8 cellular contexts compared by ENCODE assay signal in genomic region chr5:132467292-132467984, GRCh38. TPM values are rescaled to one million over a fixed set of nuclear protein-coding genes. Genes with fewer than 3 reads are reported as not detected.
A peak's percentile ranks its signal among the peaks of the same experiment; 100 is the strongest.
DNase-seq lines count a peak whose midpoint lies in the region; ATAC-seq, FAIRE-seq and TF ChIP-seq lines count a peak whose summit lies in the region.

No MANE protein-coding gene starts in this region.

- intact Hi-C loops in right lobe of liver (cut with DNase I) (loop anchor here in 1 of 2 donors (10.0 kb wide), 1 partner anchor 53 kb away; no protein-coding TSS in a partner anchor), ascending aorta (cut with DNase I) (no loop called here)

- H3K27ac ChIP-seq in right lobe of liver (peak overlapping the region; percentile 53 to 92 (median 88)), ascending aorta (no peak overlapping the region)

- H3K27me3 ChIP-seq in right lobe of liver = no peaks in the 10 kb centered on the region
- no peaks in the 10 kb centered on the region for H3K27me3 ChIP-seq in ascending aorta

- DNase-seq in GM12892 (ENCODE audit: insufficient read length) (no peak), NOMO-1 treated with DMSO at 0.1 percent for 48 hours (lab: John Stamatoyannopoulos, UW; ENCODE audit: unreplicated experiment) (peak; percentile 79), right lobe of liver (no peak), ascending aorta (ENCODE audit: low spot score in 2 of 2) (no peak), occipital lobe (lab: John Stamatoyannopoulos, UW) (no peak), NCI-H187 (lab: John Stamatoyannopoulos, UW) (no peak)
- DNase-seq in activated CD4-positive, alpha-beta T cell treated with anti-CD3 and anti-CD28 coated beads, Interleukin-2, amount 50 U/mL, for 48 hours = no peak

- H3K4me3 ChIP-seq in right lobe of liver (no peak overlapping the region), ascending aorta (no peak overlapping the region)

- TF ChIP-seq CTCF in right lobe of liver (IDR thresholded peaks at IDR 0.05) (no peak), ascending aorta (IDR thresholded peaks at IDR 0.05) (no peak)

- WGBS in right lobe of liver (ENCODE audit: insufficient coverage, low coverage, low lambda C conversion rate, missing lambda C conversion rate) = 39% methylated on average over 3 of the region's 4 CpGs

- ATAC-seq in GM21529 (IDR thresholded peaks at IDR 0.05; ENCODE audit: unreplicated experiment) (peak; percentile 43), right lobe of liver (no peak)

- FAIRE-seq in GM12892 (lab: Jason Lieb, UNC) = peak; percentile 97

- H3K4me1 ChIP-seq in right lobe of liver = peaks cover 2 to 75% (median 46%) of the 10 kb centered on the region in 4 donors
- peaks cover 0 to 10% of the 10 kb centered on the region in 2 donors for H3K4me1 ChIP-seq in ascending aorta

- H3K36me3 ChIP-seq in right lobe of liver (no peaks in the 10 kb centered on the region), ascending aorta (peaks cover 0 to 5% of the 10 kb centered on the region in 2 donors)

- no peak for TF ChIP-seq POLR2A in GM12892 (IDR thresholded peaks at IDR 0.05; ENCODE audit: low read depth, low read length)
- TF ChIP-seq POLR2A in right lobe of liver (IDR thresholded peaks at IDR 0.05) = no peak

- H3K9me3 ChIP-seq in right lobe of liver (no peaks in the 10 kb centered on the region), ascending aorta (no peaks in the 10 kb centered on the region)

RNA-seq across cellular contexts. Expression of gene IRF1, which starts 23.1 kb away (rescaled TPM):
- 29.9 TPM for polyA plus RNA-seq in GM12892 (2012; ENCODE audit: missing spikeins)
- 10 to 100 TPM; 23.9 to 38.3 (median 30.2) TPM for total RNA-seq in right lobe of liver
- 57.7 TPM for total RNA-seq in ascending aorta
- 2.0 TPM for total RNA-seq in occipital lobe

Comparison
In these comparisons a context has a peak if more than half of its experiments do, and no peak if none do; other contexts are left out.
1. H3K27ac ChIP-seq: peak in right lobe of liver (3 of 3); none in ascending aorta (0 of 2).